ENCODE assay signal across 12 cellular contexts in the genomic region with DNA sequence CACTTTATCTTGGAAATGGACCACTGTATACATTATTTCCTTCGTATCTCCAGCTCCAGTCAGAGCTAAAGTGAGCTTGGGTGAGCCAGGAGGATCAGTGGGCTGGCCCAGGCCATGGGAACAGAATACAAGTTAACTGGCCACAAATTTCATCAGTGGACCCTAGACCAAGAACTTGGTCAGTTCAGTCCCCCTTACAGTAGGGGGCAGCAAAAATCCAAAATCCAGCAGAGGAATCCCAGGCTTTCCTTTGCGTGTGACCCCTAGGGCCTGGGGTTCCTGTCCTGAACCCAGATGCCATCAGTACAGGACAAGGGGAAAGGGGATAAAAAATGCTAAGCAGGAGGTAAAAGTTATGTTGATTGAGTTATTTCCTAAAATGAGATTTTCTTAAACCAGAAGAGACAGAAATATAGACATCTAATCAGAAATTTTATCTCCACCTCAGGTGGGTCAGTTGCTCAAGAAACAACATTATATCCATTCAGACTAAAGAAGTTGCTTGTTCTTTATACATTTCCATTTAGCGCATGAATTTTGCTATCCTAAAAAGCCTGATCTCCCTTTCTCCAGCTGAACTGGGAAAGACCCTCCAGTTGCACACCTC. TPM values are rescaled to one million over a fixed set of nuclear protein-coding genes. Genes with fewer than 3 reads are reported as not detected.
DNase-seq lines count a peak whose midpoint lies in the region; ATAC-seq and TF ChIP-seq lines count a peak whose summit lies in the region.
"Had no signal": no experiment of that assay in that cellular context is flagged by ENCODE, and none has a peak within 500 bp of the region (broad histone marks: within the 10 kb centered on the region; RNA-seq: fewer than 3 reads in every experiment).

No MANE protein-coding gene starts in this region.

- H4K91ac ChIP-seq in IMR-90 (ENCODE audit: insufficient read depth, low read depth, low read length): no peak overlapping the region

- no peak overlapping the region for H3K18ac ChIP-seq in IMR-90 (ENCODE audit: low read depth, low read length)

- no peak overlapping the region for H2AK5ac ChIP-seq in IMR-90 (ENCODE audit: low read depth, low read length)

- no peak for TF ChIP-seq RAD21 in IMR-90 (IDR thresholded peaks at IDR 0.05; ENCODE audit: low read length)

- no peak overlapping the region for H3K56ac ChIP-seq in IMR-90 (ENCODE audit: extremely low read depth, insufficient read depth, low read length)

- H3K36me3 ChIP-seq in IMR-90 (ENCODE audit: control insufficient read depth, insufficient read depth, low read length): no peaks in the 10 kb centered on the region

- H3K4me3 ChIP-seq in IMR-90 (ENCODE audit: insufficient read depth, low read depth, low read length) (no peak overlapping the region), cardiac fibroblast (replicated peaks in 1 of 2; ENCODE audit: low read depth in 2 of 2, low read length in 2 of 2) (no peak overlapping the region), retinal pigment epithelial cell (ENCODE audit: low read length) (no peak overlapping the region)

- H3K9me3 Mint-ChIP-seq in activated naive CD4-positive, alpha-beta T cell treated with anti-CD3 and anti-CD28 coated beads for 36 hours: peaks cover 2% of the 10 kb centered on the region

- no peak for TF ChIP-seq POLR2A in IMR-90 (IDR thresholded peaks at IDR 0.05; ENCODE audit: low read depth, low read length)

- intact Hi-C loops in activated naive CD4-positive, alpha-beta T cell treated with anti-CD3 and anti-CD28 coated beads for 36 hours (cut with micrococcal nuclease): loop anchor here (2.0 to 10.0 kb wide), 2 partner anchors 46 to 138 kb away; partner anchors contain the start of gene LCE3A
- intact Hi-C loops in IMR-90 (cut with micrococcal nuclease): no loop called here

- in situ Hi-C loops in IMR-90 (cut with MboI; ENCODE audit: low sequenced_read_pairs): no loop called here

- no peaks in the 10 kb centered on the region for H3K4me1 ChIP-seq in IMR-90 (ENCODE audit: control insufficient read depth, insufficient read depth, low read length)

- H3K4me1 Mint-ChIP-seq in activated naive CD4-positive, alpha-beta T cell treated with anti-CD3 and anti-CD28 coated beads for 36 hours (ENCODE audit: low read depth): peaks cover 4% of the 10 kb centered on the region
- H3K4me1 Mint-ChIP-seq: activated B cell treated with CpG ODN at 0.5 μM for 24 hours had no signal

- no peak overlapping the region for H4K8ac ChIP-seq in IMR-90 (ENCODE audit: low read depth in 2 of 2, low read length in 2 of 2)

- H3K23ac ChIP-seq in IMR-90 (ENCODE audit: low read depth, low read length): no peak overlapping the region

- ATAC-seq in IMR-90 (ENCODE audit: low read depth) (no peak), HG02870 (IDR thresholded peaks at IDR 0.05; ENCODE audit: unreplicated experiment) (no peak)
- ATAC-seq: stimulated activated naive CD8-positive, alpha-beta T cell treated with anti-CD3 and anti-CD28 coated beads, Interleukin-15, Interleukin-2, amounts not matched to agents 100 U/mL and 50 U/mL, for 24 hours had no signal

- no peak overlapping the region for H3K14ac ChIP-seq in IMR-90 (replicated peaks; ENCODE audit: low read depth, low read length)

- CTCF ChIA-PET in activated naive CD4-positive, alpha-beta T cell treated with anti-CD3 and anti-CD28 coated beads for 36 hours (lab: Charles Lee): interaction anchor here (0.6 to 1.4 kb wide), 4 partner anchors 24 to 568 kb away, joined by 3 to 5 read pairs (median 3); partner anchors contain the start of gene LCE5A
- CTCF ChIA-PET in IMR-90 (lab: Yijun Ruan, JAX): no interaction called here

- no peaks in the 10 kb centered on the region for H3K79me1 ChIP-seq in IMR-90 (ENCODE audit: low read depth in 1 of 2, low read length in 2 of 2)

- H3K4ac ChIP-seq in IMR-90 (ENCODE audit: low read depth, low read length): no peak overlapping the region

- H2AK9ac ChIP-seq in IMR-90 (replicated peaks; ENCODE audit: low read depth, low read length, poor library complexity): no peak overlapping the region

- TF ChIP-seq CTCF in IMR-90 (conservative IDR thresholded peaks at IDR 0.05; ENCODE audit: low read depth, low read length) (peak; percentile 20; the same call in 1 of the 2 replicates), cardiac fibroblast (IDR thresholded peaks at IDR 0.05; ENCODE audit: low read depth, low read length) (peak; percentile 25), retinal pigment epithelial cell (conservative IDR thresholded peaks at IDR 0.05; ENCODE audit: low read depth, low read length) (peak; percentile 49)

- H3K27ac Mint-ChIP-seq in activated naive CD4-positive, alpha-beta T cell treated with anti-CD3 and anti-CD28 coated beads for 36 hours: no peak overlapping the region
- H3K27ac Mint-ChIP-seq: activated B cell treated with CpG ODN at 0.5 μM for 24 hours had no signal

- no peaks in the 10 kb centered on the region for H3K27me3 ChIP-seq in IMR-90 (ENCODE audit: control insufficient read depth, insufficient read depth, low read length)

- H2BK120ac ChIP-seq in IMR-90 (ENCODE audit: low read depth, low read length): no peak overlapping the region

- H3K9me3 ChIP-seq in IMR-90 (ENCODE audit: control insufficient read depth, insufficient read depth, low read length): no peaks in the 10 kb centered on the region

- H2BK20ac ChIP-seq in IMR-90 (ENCODE audit: low read depth, low read length): no peak overlapping the region

- H3K27ac ChIP-seq in IMR-90 (ENCODE audit: insufficient read depth, low read length): no peak overlapping the region

- no peak overlapping the region for H2BK5ac ChIP-seq in IMR-90 (ENCODE audit: low read depth, low read length, poor library complexity, severe bottlenecking)

- peaks cover 2% of the 10 kb centered on the region for H3K27me3 Mint-ChIP-seq in activated naive CD4-positive, alpha-beta T cell treated with anti-CD3 and anti-CD28 coated beads for 36 hours (ENCODE audit: low read depth)

- no peak overlapping the region for H2AFZ ChIP-seq in IMR-90 (replicated peaks; ENCODE audit: low read length, poor library complexity)

- no peak overlapping the region for H4K5ac ChIP-seq in IMR-90 (ENCODE audit: low read depth, low read length)

- no CpG with 5 or more reads among the region's 3 CpGs for WGBS in IMR-90 (ENCODE audit: extremely low coverage in 2 of 2, insufficient read length in 1 of 2), 2 experiments

- no peaks in the 10 kb centered on the region for H3K36me3 Mint-ChIP-seq in activated naive CD4-positive, alpha-beta T cell treated with anti-CD3 and anti-CD28 coated beads for 36 hours (ENCODE audit: low read depth)

- peak; percentile 8 for DNase-seq in activated naive CD4-positive, alpha-beta T cell treated with anti-CD3 and anti-CD28 coated beads for 36 hours
- DNase-seq in activated naive CD4-positive, alpha-beta T cell treated with anti-CD3 and anti-CD28 coated beads, Interleukin-2, amount 50 U/mL, for 16 hours: no peak
- DNase-seq in IMR-90 (no peak), cardiac fibroblast (ENCODE audit: low read depth in 2 of 2) (no peak), retinal pigment epithelial cell (ENCODE audit: low read depth) (no peak), cerebellar nuclear complex (lab: John Stamatoyannopoulos, UW) (no peak)
- DNase-seq in activated T-cell treated with anti-CD3 and anti-CD28 coated beads, Interleukin-2, amount 50 U/mL, for 1 hour: no peak
- DNase-seq: activated B cell treated with CpG ODN at 0.5 μM for 24 hours; amygdala; NCI-H526 treated with DMSO at 0.1 percent for 48 hours; stimulated activated naive CD8-positive, alpha-beta T cell treated with anti-CD3 and anti-CD28 coated beads, Interleukin-15, Interleukin-2, amounts not matched to agents 100 U/mL and 50 U/mL, for 24 hours had no signal

- POLR2A ChIA-PET in IMR-90 (lab: Charles Lee; ENCODE audit: unreplicated experiment): no interaction called here

- no peaks in the 10 kb centered on the region for H4K20me1 ChIP-seq in IMR-90 (ENCODE audit: insufficient read depth, low read length)

- H3K4me3 Mint-ChIP-seq in activated naive CD4-positive, alpha-beta T cell treated with anti-CD3 and anti-CD28 coated beads for 36 hours: no peak overlapping the region
- H3K4me3 Mint-ChIP-seq: activated B cell treated with CpG ODN at 0.5 μM for 24 hours had no signal

- no peaks in the 10 kb centered on the region for H3K9me1 ChIP-seq in IMR-90 (ENCODE audit: insufficient read depth, low read length)

- no peak overlapping the region for H2BK15ac ChIP-seq in IMR-90 (ENCODE audit: low read depth, low read length)

- H3K4me2 ChIP-seq in IMR-90 (ENCODE audit: low read depth, low read length): no peak overlapping the region

- no TSS peak for BruUV-seq in IMR-90 (replicated peaks; lab: Mats Ljungman, UMichigan)

- dilution Hi-C loops in IMR-90 (cut with HindIII; ENCODE audit: low sequenced_read_pairs, unreplicated experiment): no loop called here

- H3K9ac ChIP-seq in IMR-90 (ENCODE audit: low read depth, low read length): no peak overlapping the region

TF ChIP-seq in IMR-90, 13 proteins besides CTCF, POLR2A, EP300 and RAD21:
- no peak for TF ChIP-seq NFE2L2 (IDR thresholded peaks at IDR 0.05; ENCODE audit: low read depth, low read length)
- TF ChIP-seq, protein P1, sequence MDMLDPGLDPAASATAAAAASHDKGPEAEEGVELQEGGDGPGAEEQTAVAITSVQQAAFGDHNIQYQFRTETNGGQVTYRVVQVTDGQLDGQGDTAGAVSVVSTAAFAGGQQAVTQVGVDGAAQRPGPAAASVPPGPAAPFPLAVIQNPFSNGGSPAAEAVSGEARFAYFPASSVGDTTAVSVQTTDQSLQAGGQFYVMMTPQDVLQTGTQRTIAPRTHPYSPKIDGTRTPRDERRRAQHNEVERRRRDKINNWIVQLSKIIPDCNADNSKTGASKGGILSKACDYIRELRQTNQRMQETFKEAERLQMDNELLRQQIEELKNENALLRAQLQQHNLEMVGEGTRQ (IDR thresholded peaks at IDR 0.05; ENCODE audit: low read depth, low read length): no peak

RNA-seq across cellular contexts. Expression of gene LCE5A, which starts 24.1 kb away (rescaled TPM):
- not detected for total RNA-seq in activated naive CD4-positive, alpha-beta T cell treated with anti-CD3 and anti-CD28 coated beads for 36 hours
- total RNA-seq in IMR-90 (2012; rRNA removed): not detected in 2 replicates
- polyA plus RNA-seq in IMR-90 (2012; rRNA removed): not detected in 2 replicates
- not detected in 2 replicates for polyA plus RNA-seq in IMR-90 (2012; cell fraction: cytosol; rRNA removed)
- not detected in 2 replicates for polyA plus RNA-seq in IMR-90 (2012; cell fraction: nucleus; rRNA removed; ENCODE audit: low replicate concordance)
- total RNA-seq: activated B cell treated with CpG ODN at 0.5 μM for 24 hours had no signal

RNA-seq across cellular contexts. Expression of gene CRCT1, which starts 27.8 kb away (rescaled TPM):
- not detected for total RNA-seq in activated naive CD4-positive, alpha-beta T cell treated with anti-CD3 and anti-CD28 coated beads for 36 hours
- total RNA-seq in IMR-90 (2012; rRNA removed): not detected in 2 replicates
- not detected in 2 replicates for polyA plus RNA-seq in IMR-90 (2012; rRNA removed)
- polyA plus RNA-seq in IMR-90 (2012; cell fraction: cytosol; rRNA removed): not detected in 2 replicates
- not detected in 2 replicates for polyA plus RNA-seq in IMR-90 (2012; cell fraction: nucleus; rRNA removed; ENCODE audit: low replicate concordance)
- total RNA-seq: activated B cell treated with CpG ODN at 0.5 μM for 24 hours had no signal
